ENCODE assay signal across 14 cellular contexts in genomic region chr7:155594961-155595366, GRCh38. TPM values are rescaled to one million over a fixed set of nuclear protein-coding genes. Genes with fewer than 3 reads are reported as not detected.
DNase-seq lines count a peak whose midpoint lies in the region; ATAC-seq, FAIRE-seq and TF ChIP-seq lines count a peak whose summit lies in the region.
"Had no signal": no experiment of that assay in that cellular context is flagged by ENCODE, and none has a peak within 500 bp of the region (broad histone marks: within the 10 kb centered on the region; RNA-seq: fewer than 3 reads in every experiment).

No MANE protein-coding gene starts in this region.

- ATAC-seq in left cardiac atrium (peak; percentile 27 to 29), Right ventricle myocardium inferior (no peak), HepG2 (peak; percentile 33), HG02840 (IDR thresholded peaks at IDR 0.05; ENCODE audit: low FRiP score, unreplicated experiment) (no peak)

- no peak overlapping the region for H3K9ac ChIP-seq in HepG2 (ENCODE audit: insufficient read depth, low read depth, low read length)

- H3K27me3 ChIP-seq in bronchial epithelial cell (ENCODE audit: control insufficient read depth, insufficient read depth, low read length) (peaks cover 2% of the 10 kb centered on the region), HepG2 (ENCODE audit: control insufficient read depth in 1 of 2, insufficient read depth in 2 of 2, low read length in 2 of 2) (no peaks in the 10 kb centered on the region)

- no peaks in the 10 kb centered on the region for H3K36me3 ChIP-seq in bronchial epithelial cell (ENCODE audit: control insufficient read depth, insufficient read depth, low read length)
- no peaks in the 10 kb centered on the region for H3K36me3 ChIP-seq in HepG2 (replicated peaks in 1 of 2; ENCODE audit: control insufficient read depth in 1 of 2, insufficient read depth in 2 of 2, low read length in 2 of 2)
- H3K36me3 ChIP-seq: HAP-1, heart right ventricle, WERI-Rb-1 had no signal

- no peaks in the 10 kb centered on the region for H3K36me3 Mint-ChIP-seq in activated naive CD8-positive, alpha-beta T cell treated with anti-CD3 and anti-CD28 coated beads for 36 hours

- CTCF ChIA-PET in HepG2 (lab: Yijun Ruan, JAX; ENCODE audit: low intra/inter-chr PET ratio, low total read pairs): no interaction called here

- BruUV-seq in HepG2 (replicated peaks; lab: Mats Ljungman, UMichigan): no TSS peak

- no peak for TF ChIP-seq EP300 in HepG2 (IDR thresholded peaks at IDR 0.05; ENCODE audit: low read depth in 2 of 2, low read length in 2 of 2)
- TF ChIP-seq EP300 in HepG2 (CRISPR knock-in tag; IDR thresholded peaks at IDR 0.05; ENCODE audit: borderline replicate concordance): no peak

- H3K4me1 ChIP-seq in HepG2 (ENCODE audit: insufficient read depth, low read length): peaks cover 83% of the 10 kb centered on the region
- H3K4me1 ChIP-seq: HAP-1 had no signal

- no peaks in the 10 kb centered on the region for H4K20me1 ChIP-seq in HepG2 (ENCODE audit: insufficient read depth, low read length)

- no peak for TF ChIP-seq POLR2A in HepG2 (IDR thresholded peaks at IDR 0.05; ENCODE audit: insufficient read depth in 1 of 2, low read depth in 2 of 2, low read length in 2 of 2)

- no peak overlapping the region for H3K4me3 ChIP-seq in bronchial epithelial cell (ENCODE audit: low read depth, low read length)
- H3K4me3 ChIP-seq in HepG2 (replicated peaks in 1 of 3; ENCODE audit: insufficient read depth in 1 of 3, low read depth in 2 of 3, low read length in 3 of 3): no peak overlapping the region
- H3K4me3 ChIP-seq: HAP-1, heart right ventricle had no signal

- DNase-seq in left cardiac atrium: no peak
- no peak for DNase-seq in Right ventricle myocardium inferior (ENCODE audit: missing footprints)
- DNase-seq in bronchial epithelial cell (ENCODE audit: low read depth): peak; percentile 58
- peak; percentile 80 for DNase-seq in HepG2 (ENCODE audit: low spot score)
- no peak for DNase-seq in GM19240 (ENCODE audit: insufficient read length, low spot score)
- DNase-seq in activated naive CD8-positive, alpha-beta T cell treated with anti-CD3 and anti-CD28 coated beads for 36 hours: no peak
- no peak for DNase-seq in epidermal melanocyte (ENCODE audit: insufficient read length, low spot score)
- DNase-seq: activated naive CD4-positive, alpha-beta T cell treated with anti-CD3 and anti-CD28 coated beads for 36 hours; heart right ventricle; small intestine; WERI-Rb-1 had no signal

- WGBS in HepG2 (ENCODE audit: low lambda C conversion rate): 7% methylated on average over 2 of the region's 3 CpGs

- POLR2A ChIA-PET in HepG2 (lab: Yijun Ruan, JAX): interaction anchor here (2.3 kb wide), 1 partner anchor 24 kb away, joined by 5 read pairs; no protein-coding TSS in a partner anchor

- H2AFZ ChIP-seq in HepG2 (ENCODE audit: low read length): no peak overlapping the region

- intact Hi-C loops in left cardiac atrium (cut with DNase I) (no loop called here), Right ventricle myocardium inferior (cut with DNase I) (no loop called here), HepG2 (cut with micrococcal nuclease; ENCODE audit: unreplicated experiment) (loop anchor here (5.0 kb wide), 1 partner anchor 87 kb away; no protein-coding TSS in a partner anchor)

- H3K27ac ChIP-seq in HepG2 (ENCODE audit: extremely low read length, insufficient read depth, low read length): no peak overlapping the region
- H3K27ac ChIP-seq: WERI-Rb-1 had no signal

- H3K27me3 Mint-ChIP-seq in activated naive CD8-positive, alpha-beta T cell treated with anti-CD3 and anti-CD28 coated beads for 36 hours: peaks cover 34% of the 10 kb centered on the region

- FAIRE-seq in bronchial epithelial cell (lab: Jason Lieb, UNC) (no peak), HepG2 (lab: Jason Lieb, UNC) (peak; percentile 30)
- FAIRE-seq: endometrium, small intestine had no signal

- peaks cover 14% of the 10 kb centered on the region for H3K4me1 Mint-ChIP-seq in activated naive CD8-positive, alpha-beta T cell treated with anti-CD3 and anti-CD28 coated beads for 36 hours

- no peak overlapping the region for H3K27ac Mint-ChIP-seq in activated naive CD8-positive, alpha-beta T cell treated with anti-CD3 and anti-CD28 coated beads for 36 hours
- H3K27ac Mint-ChIP-seq: activated naive CD4-positive, alpha-beta T cell treated with anti-CD3 and anti-CD28 coated beads for 36 hours had no signal

- no peak overlapping the region for H3K4me3 Mint-ChIP-seq in activated naive CD8-positive, alpha-beta T cell treated with anti-CD3 and anti-CD28 coated beads for 36 hours
- H3K4me3 Mint-ChIP-seq: activated naive CD4-positive, alpha-beta T cell treated with anti-CD3 and anti-CD28 coated beads for 36 hours had no signal

- TF ChIP-seq CTCF in bronchial epithelial cell (IDR thresholded peaks at IDR 0.05; ENCODE audit: insufficient read depth, low read length, severe bottlenecking): no peak
- 0 out of 2 replicates have a peak, but pooled peaks have one; percentile 28 for TF ChIP-seq CTCF in HepG2 (CRISPR knock-in tag; IDR thresholded peaks at IDR 0.05)

- H3K9me3 ChIP-seq in HepG2 (ENCODE audit: low read length): no peaks in the 10 kb centered on the region
- H3K9me3 ChIP-seq: HAP-1, heart right ventricle had no signal

- H3K79me2 ChIP-seq in HepG2 (ENCODE audit: insufficient read depth, low read length): no peaks in the 10 kb centered on the region

- H3K9me3 Mint-ChIP-seq in activated naive CD8-positive, alpha-beta T cell treated with anti-CD3 and anti-CD28 coated beads for 36 hours: no peaks in the 10 kb centered on the region
- H3K9me3 Mint-ChIP-seq: activated naive CD4-positive, alpha-beta T cell treated with anti-CD3 and anti-CD28 coated beads for 36 hours had no signal

- no peak for TF ChIP-seq RAD21 in HepG2 (CRISPR knock-in tag; IDR thresholded peaks at IDR 0.05)

- in situ Hi-C loops in HepG2 (cut with HindIII; ENCODE audit: extremely low pct_ligation_motif_present, low pct_unique_long_range_greater_than_20kb): no loop called here

- peak overlapping the region; percentile 20 for H3K4me2 ChIP-seq in HepG2 (ENCODE audit: low read depth, low read length)

TF ChIP-seq in HepG2, 621 proteins besides CTCF, POLR2A, EP300 and RAD21 (continues in another document):
- peak; percentile 41; the same call in 1 of the 2 replicates for TF ChIP-seq CEBPG (CRISPR knock-in tag; IDR thresholded peaks at IDR 0.05)

RNA-seq across cellular contexts. Expression of gene CNPY1, which starts 48.6 kb away (rescaled TPM):
- total RNA-seq in left cardiac atrium (not detected), Right ventricle myocardium inferior (not detected), bronchial epithelial cell (not detected in 2 replicates), HepG2 (2016; rRNA removed; fragmentation: Illumina TruSeq; extraction: Trizol) (not detected in 2 replicates)
- total RNA-seq in HepG2 (2016; cell fraction: cytosol; rRNA removed; fragmentation: Illumina TruSeq; extraction: Trizol; ENCODE audit: low read depth): not detected in 2 replicates
- total RNA-seq in HepG2 (2016; cell fraction: insoluble cytoplasmic fraction; rRNA removed; fragmentation: Illumina TruSeq; extraction: Trizol): not detected in 2 replicates
- total RNA-seq in HepG2 (2016; cell fraction: membrane; rRNA removed; fragmentation: Illumina TruSeq; extraction: Trizol): not detected in 2 replicates
- not detected in 2 replicates for total RNA-seq in HepG2 (2016; cell fraction: nucleus; rRNA removed; fragmentation: Illumina TruSeq; extraction: Trizol)
- not detected in 2 replicates for polyA plus RNA-seq in HepG2 (2011; rRNA removed)
- not detected in 2 replicates for polyA plus RNA-seq in HepG2 (2011; cell fraction: cytosol; rRNA removed)
- polyA plus RNA-seq in HepG2 (2011; cell fraction: nucleus; rRNA removed): not detected in 2 replicates
- polyA plus RNA-seq in HepG2 (2012): not detected in 2 replicates
- not detected in 2 replicates for polyA plus RNA-seq in HepG2 (2016; cell fraction: cytosol; fragmentation: Illumina TruSeq; extraction: Trizol; ENCODE audit: low read depth)
- polyA plus RNA-seq in HepG2 (2016; cell fraction: insoluble cytoplasmic fraction; fragmentation: Illumina TruSeq; extraction: Trizol; ENCODE audit: low read depth): not detected in 2 replicates
- polyA plus RNA-seq in HepG2 (2016; cell fraction: membrane; fragmentation: Illumina TruSeq; extraction: Trizol; ENCODE audit: low read depth): not detected in 2 replicates
- not detected in 2 replicates for polyA plus RNA-seq in HepG2 (2016; cell fraction: nucleus; fragmentation: Illumina TruSeq; extraction: Trizol; ENCODE audit: insufficient read depth, low read depth)
- not detected in 2 replicates for polyA minus RNA-seq in HepG2 (2011; rRNA and poly(A)+ RNA removed; ENCODE audit: low replicate concordance)
- polyA minus RNA-seq in HepG2 (2011; cell fraction: cytosol; rRNA and poly(A)+ RNA removed): not detected in 2 replicates
- polyA minus RNA-seq in HepG2 (2011; cell fraction: nucleus; rRNA and poly(A)+ RNA removed): not detected in 2 replicates
- not detected for total RNA-seq in activated naive CD8-positive, alpha-beta T cell treated with anti-CD3 and anti-CD28 coated beads for 36 hours
- total RNA-seq: activated naive CD4-positive, alpha-beta T cell treated with anti-CD3 and anti-CD28 coated beads for 36 hours; heart right ventricle had no signal
- polyA plus RNA-seq: heart right ventricle, small intestine had no signal

RNA-seq across cellular contexts. Expression of gene RBM33, which starts 49.5 kb away (rescaled TPM):
- total RNA-seq in left cardiac atrium: 10 to 100 TPM; 34.2 to 41.5 TPM
- total RNA-seq in Right ventricle myocardium inferior: 36.1 TPM
- 17.1 and 27.8 TPM in 2 replicates for total RNA-seq in bronchial epithelial cell
- 22.3 and 28.9 TPM in 2 replicates for total RNA-seq in HepG2 (2016; rRNA removed; fragmentation: Illumina TruSeq; extraction: Trizol)
- 316 and 350 TPM in 2 replicates for total RNA-seq in HepG2 (2016; cell fraction: cytosol; rRNA removed; fragmentation: Illumina TruSeq; extraction: Trizol; ENCODE audit: low read depth)
- 18.9 and 26.2 TPM in 2 replicates for total RNA-seq in HepG2 (2016; cell fraction: insoluble cytoplasmic fraction; rRNA removed; fragmentation: Illumina TruSeq; extraction: Trizol)
- total RNA-seq in HepG2 (2016; cell fraction: membrane; rRNA removed; fragmentation: Illumina TruSeq; extraction: Trizol): 57.6 and 59.9 TPM in 2 replicates
- 50.1 and 55.5 TPM in 2 replicates for total RNA-seq in HepG2 (2016; cell fraction: nucleus; rRNA removed; fragmentation: Illumina TruSeq; extraction: Trizol)
- 12.4 TPM in 2 replicates for polyA plus RNA-seq in HepG2 (2011; rRNA removed)
- 5.1 and 5.5 TPM in 2 replicates for polyA plus RNA-seq in HepG2 (2011; cell fraction: cytosol; rRNA removed)
- polyA plus RNA-seq in HepG2 (2011; cell fraction: nucleus; rRNA removed): 79.7 and 90.7 TPM in 2 replicates
- 26.4 and 28.0 TPM in 2 replicates for polyA plus RNA-seq in HepG2 (2012)
- 3.1 and 3.3 TPM in 2 replicates for polyA plus RNA-seq in HepG2 (2016; cell fraction: cytosol; fragmentation: Illumina TruSeq; extraction: Trizol; ENCODE audit: low read depth)
- polyA plus RNA-seq in HepG2 (2016; cell fraction: insoluble cytoplasmic fraction; fragmentation: Illumina TruSeq; extraction: Trizol; ENCODE audit: low read depth): 10.1 and 11.9 TPM in 2 replicates
- polyA plus RNA-seq in HepG2 (2016; cell fraction: membrane; fragmentation: Illumina TruSeq; extraction: Trizol; ENCODE audit: low read depth): 4.5 and 4.7 TPM in 2 replicates
- polyA plus RNA-seq in HepG2 (2016; cell fraction: nucleus; fragmentation: Illumina TruSeq; extraction: Trizol; ENCODE audit: insufficient read depth, low read depth): 38.9 and 41.2 TPM in 2 replicates
- polyA minus RNA-seq in HepG2 (2011; rRNA and poly(A)+ RNA removed; ENCODE audit: low replicate concordance): 18.7 and 23.4 TPM in 2 replicates
- 21.6 and 23.1 TPM in 2 replicates for polyA minus RNA-seq in HepG2 (2011; cell fraction: cytosol; rRNA and poly(A)+ RNA removed)
- polyA minus RNA-seq in HepG2 (2011; cell fraction: nucleus; rRNA and poly(A)+ RNA removed): 99.0 and 111 TPM in 2 replicates
- 10 to 100 TPM; 69.8 to 74.6 TPM for total RNA-seq in activated naive CD8-positive, alpha-beta T cell treated with anti-CD3 and anti-CD28 coated beads for 36 hours

Comparison
In these comparisons a context has a peak if more than half of its experiments do, and no peak if none do; other contexts are left out.
1. ATAC-seq: peak in left cardiac atrium (2 of 2) and HepG2 (single experiment); none in Right ventricle myocardium inferior (single experiment) and HG02840 (single experiment).
2. DNase-seq: peak in bronchial epithelial cell (single experiment) and HepG2 (single experiment); none in left cardiac atrium (single experiment), Right ventricle myocardium inferior (single experiment), GM19240 (single experiment), activated naive CD8-positive, alpha-beta T cell treated with anti-CD3 and anti-CD28 coated beads for 36 hours (single experiment) and epidermal melanocyte (single experiment).